ENCODE assay signal across 19 cellular contexts in the genomic region with DNA sequence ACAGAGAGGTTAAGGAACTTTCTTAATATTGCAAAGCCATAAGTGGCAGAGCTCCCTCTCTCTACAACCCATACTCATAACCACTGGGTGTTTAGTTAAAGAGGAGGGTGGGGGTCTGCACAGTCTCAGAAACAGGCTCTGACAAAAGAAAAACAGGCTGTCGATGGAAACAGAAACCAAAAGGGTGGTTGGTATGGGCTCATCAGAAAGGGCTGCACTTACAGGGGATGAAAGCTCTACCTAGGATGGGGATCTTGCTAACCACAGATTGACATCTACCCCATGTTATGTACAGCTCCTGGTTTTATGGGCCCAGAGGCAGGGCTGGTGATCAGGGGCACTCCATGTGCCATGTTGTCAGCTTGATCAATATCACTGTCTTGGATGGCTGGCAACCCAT.
"Had no signal": no experiment of that assay in that cellular context is flagged by ENCODE, and none has a peak within 500 bp of the region (broad histone marks: within the 10 kb centered on the region; RNA-seq: fewer than 3 reads in every experiment).

No MANE protein-coding gene starts in this region.

- H3K4me1 ChIP-seq: SJCRH30 had no signal

- DNase-seq: KBM-7; MV-4-11; NCI-H1092; NCI-H1105 treated with DMSO at 0.1 percent for 48 hours; NCI-H1417 treated with DMSO at 0.1 percent for 48 hours; NCI-H146; NCI-H1694 treated with DMSO at 0.1 percent for 48 hours; NCI-H1930; NCI-H2081; NCI-H2171; NCI-H226; NCI-H446; NCI-H510A; NCI-H524 treated with DMSO at 0.1 percent for 48 hours; NCI-H69; NCI-H774; NK-92 treated with Interleukin-12 subunit alpha and Interleukin-12 subunit beta, amount 100 ng/mL, for 24 hours; SHP77 treated with DMSO at 0.1 percent for 48 hours; SJCRH30 had no signal

- H3K27ac ChIP-seq: SJCRH30 had no signal

- H3K27me3 ChIP-seq: SJCRH30 had no signal

- H3K36me3 ChIP-seq: SJCRH30 had no signal

- H3K4me3 ChIP-seq: SJCRH30 had no signal

- H3K9me3 ChIP-seq: SJCRH30 had no signal
